Comparison of ENCODE assay signal across 26 cellular contexts in the genomic region with DNA sequence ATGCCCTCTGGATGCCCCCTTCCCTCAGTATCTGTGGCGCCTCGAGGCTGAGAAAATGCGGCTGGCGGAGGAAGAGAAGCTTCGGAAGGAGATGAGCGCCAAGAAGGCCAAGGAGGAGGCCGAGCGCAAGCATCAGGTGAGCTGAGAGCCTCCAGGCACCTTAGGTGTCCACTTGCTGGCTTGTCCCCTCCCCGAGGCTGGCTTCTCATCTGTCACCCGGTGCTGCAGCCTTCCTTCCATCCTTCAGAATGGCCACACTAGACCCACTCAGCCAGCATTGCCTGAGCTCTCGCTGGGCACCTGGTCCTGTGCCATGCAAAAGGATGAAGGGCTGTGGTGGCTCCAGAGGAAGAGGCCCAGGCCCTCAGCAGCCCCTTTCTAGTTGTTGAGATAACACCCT. TPM values are rescaled to one million over a fixed set of nuclear protein-coding genes. Genes with fewer than 3 reads are reported as not detected.
A peak's percentile ranks its signal among the peaks of the same experiment; 100 is the strongest.
DNase-seq lines count a peak whose midpoint lies in the region; ATAC-seq, FAIRE-seq and TF ChIP-seq lines count a peak whose summit lies in the region.
"Had no signal": no experiment of that assay in that cellular context is flagged by ENCODE, and none has a peak within 500 bp of the region (broad histone marks: within the 10 kb centered on the region; RNA-seq: fewer than 3 reads in every experiment).

No MANE protein-coding gene starts in this region.

- WGBS in neuronal stem cell (ENCODE audit: extremely low coverage in 2 of 2, insufficient read length in 2 of 2, insufficient replicate concordance in 1 of 2), 2 donors, result no CpG with 5 or more reads among the region's 11 CpGs

- H3K4me1 ChIP-seq in left ventricle myocardium inferior (peaks cover 4% of the 10 kb centered on the region), kidney (ENCODE audit: control insufficient read depth in 1 of 2, insufficient read depth in 1 of 2, low read depth in 1 of 2, low read length in 2 of 2) (peaks cover 0 to 4% of the 10 kb centered on the region in 2 donors), neuronal stem cell (ENCODE audit: control insufficient read depth in 2 of 2, insufficient read depth in 1 of 2, low read depth in 1 of 2, low read length in 2 of 2) (peaks cover 6 to 10% of the 10 kb centered on the region in 2 donors)
- H3K4me1 ChIP-seq: BE2C, Caco-2 had no signal

- H3K27ac Mint-ChIP-seq in chondrocyte (ENCODE audit: unreplicated experiment) (no peak overlapping the region), glutamatergic neuron (ENCODE audit: unreplicated experiment) (no peak overlapping the region)
- H3K27ac Mint-ChIP-seq: CD4-positive, alpha-beta T cell; CD8-positive, alpha-beta T cell had no signal

- DNase-seq in Right ventricle myocardium superior, result peak; percentile 37
- no peak for DNase-seq in left ventricle myocardium inferior
- DNase-seq in chondrocyte (ENCODE audit: low spot score), result peak; percentile 83
- peak; percentile 48 for DNase-seq in kidney
- no peak for DNase-seq in neuronal stem cell (ENCODE audit: low spot score)
- DNase-seq in glutamatergic neuron, result no peak
- no peak for DNase-seq in NCI-H1417 (lab: John Stamatoyannopoulos, UW)
- DNase-seq: 8988T; ACHN; BE2C; C1 segment of cervical spinal cord; Caco-2; Calu3; CD4-positive, alpha-beta T cell; CD8-positive, alpha-beta T cell; DMS79 treated with DMSO at 0.1 percent for 48 hours; GF-D8 had no signal

- H2AFZ ChIP-seq in neuronal stem cell (ENCODE audit: low read length), result no peak overlapping the region

- no peak overlapping the region for H3K4me2 ChIP-seq in neuronal stem cell (ENCODE audit: insufficient read depth, low read length, poor library complexity, severe bottlenecking)
- H3K4me2 ChIP-seq: BLaER1 had no signal

- H3K9me3 ChIP-seq in left ventricle myocardium inferior (replicated peaks), result no peaks in the 10 kb centered on the region
- no peaks in the 10 kb centered on the region for H3K9me3 ChIP-seq in kidney (ENCODE audit: control insufficient read depth in 1 of 2, low read length in 2 of 2)
- no peaks in the 10 kb centered on the region for H3K9me3 ChIP-seq in neuronal stem cell (replicated peaks in 1 of 2; ENCODE audit: control insufficient read depth in 2 of 2, insufficient read depth in 1 of 2, low read depth in 1 of 2, low read length in 2 of 2)
- H3K9me3 ChIP-seq: BE2C, BLaER1, Caco-2 had no signal

- no peak for FAIRE-seq in kidney (lab: Jason Lieb, UNC)
- FAIRE-seq: A204.1, D721Med, G401.6, GM12891, GM19239 had no signal

- H4K8ac ChIP-seq in neuronal stem cell (ENCODE audit: low read depth, low read length), result no peak overlapping the region

- H3K27me3 ChIP-seq in left ventricle myocardium inferior (ENCODE audit: low read depth) (no peaks in the 10 kb centered on the region), neuronal stem cell (ENCODE audit: control insufficient read depth in 3 of 3, insufficient read depth in 3 of 3, low read depth in 1 of 3, low read length in 3 of 3) (no peaks in the 10 kb centered on the region)
- H3K27me3 ChIP-seq: BE2C, BLaER1 had no signal

- intact Hi-C loops in Right ventricle myocardium superior (cut with DNase I), result no loop called here
- intact Hi-C loops in left ventricle myocardium inferior (cut with micrococcal nuclease), result no loop called here
- intact Hi-C loops in kidney (cut with DNase I), result no loop called here

- peaks cover 6% of the 10 kb centered on the region for H3K4me1 Mint-ChIP-seq in chondrocyte (ENCODE audit: low read depth)
- H3K4me1 Mint-ChIP-seq in glutamatergic neuron (ENCODE audit: low read depth, unreplicated experiment), result peaks cover under 1% of the 10 kb centered on the region

- H3K27me3 Mint-ChIP-seq in chondrocyte (ENCODE audit: low read depth), result peaks cover 8% of the 10 kb centered on the region
- no peaks in the 10 kb centered on the region for H3K27me3 Mint-ChIP-seq in glutamatergic neuron (ENCODE audit: unreplicated experiment)
- H3K27me3 Mint-ChIP-seq: CD4-positive, alpha-beta T cell had no signal

- H3K4me3 ChIP-seq in left ventricle myocardium inferior, result no peak overlapping the region
- no peak overlapping the region for H3K4me3 ChIP-seq in kidney (ENCODE audit: low read length in 2 of 2)
- no peak overlapping the region for H3K4me3 ChIP-seq in neuronal stem cell (ENCODE audit: low read length in 2 of 2)
- H3K4me3 ChIP-seq: BLaER1 had no signal

- H3K23ac ChIP-seq in neuronal stem cell (ENCODE audit: low read depth, low read length, poor library complexity), result no peak overlapping the region

- H3K14ac ChIP-seq in neuronal stem cell (ENCODE audit: low read length), result no peak overlapping the region

- no peak overlapping the region for H2AK5ac ChIP-seq in neuronal stem cell (ENCODE audit: low read depth, low read length)

- no peak overlapping the region for H3K9ac ChIP-seq in kidney (ENCODE audit: low read length in 2 of 2)
- no peak overlapping the region for H3K9ac ChIP-seq in neuronal stem cell (ENCODE audit: low read depth, low read length, poor library complexity)
- H3K9ac ChIP-seq: BLaER1 had no signal

- H2BK120ac ChIP-seq in neuronal stem cell (ENCODE audit: low read depth, low read length), result no peak overlapping the region

- H3K4ac ChIP-seq in neuronal stem cell (ENCODE audit: low read length), result no peak overlapping the region

- peak overlapping the region; percentile 30 for H2BK5ac ChIP-seq in neuronal stem cell (ENCODE audit: low read length)

- H3K9me3 Mint-ChIP-seq in chondrocyte (ENCODE audit: low read depth), result no peaks in the 10 kb centered on the region
- peaks cover 7% of the 10 kb centered on the region for H3K9me3 Mint-ChIP-seq in glutamatergic neuron (ENCODE audit: unreplicated experiment)
- H3K9me3 Mint-ChIP-seq: CD8-positive, alpha-beta T cell had no signal

- H3K27ac ChIP-seq in left ventricle myocardium inferior (replicated peaks), result no peak overlapping the region
- H3K27ac ChIP-seq in kidney (ENCODE audit: low read depth in 2 of 2, low read length in 2 of 2), result no peak overlapping the region
- H3K27ac ChIP-seq in neuronal stem cell (replicated peaks; ENCODE audit: low read length), result no peak overlapping the region
- H3K27ac ChIP-seq: BLaER1 had no signal

- H2BK12ac ChIP-seq in neuronal stem cell (ENCODE audit: low read length), result no peak overlapping the region

- no peak overlapping the region for H4K91ac ChIP-seq in neuronal stem cell (ENCODE audit: low read depth, low read length, poor library complexity)

- H3K36me3 Mint-ChIP-seq in chondrocyte (ENCODE audit: low read depth), result no peaks in the 10 kb centered on the region
- no peaks in the 10 kb centered on the region for H3K36me3 Mint-ChIP-seq in glutamatergic neuron (ENCODE audit: unreplicated experiment)
- H3K36me3 Mint-ChIP-seq: CD8-positive, alpha-beta T cell had no signal

- no peaks in the 10 kb centered on the region for H3K36me3 ChIP-seq in left ventricle myocardium inferior
- no peaks in the 10 kb centered on the region for H3K36me3 ChIP-seq in kidney (ENCODE audit: control insufficient read depth in 1 of 2, insufficient read depth in 2 of 2, low read length in 2 of 2)
- no peaks in the 10 kb centered on the region for H3K36me3 ChIP-seq in neuronal stem cell (replicated peaks in 1 of 2; ENCODE audit: control insufficient read depth in 2 of 2, insufficient read depth in 2 of 2, low read length in 2 of 2)
- H3K36me3 ChIP-seq: BE2C, BLaER1 had no signal

- ATAC-seq in Right ventricle myocardium superior (ENCODE audit: poor library complexity), result no peak
- ATAC-seq: CD8-positive, alpha-beta T cell had no signal

- H3K4me3 Mint-ChIP-seq in chondrocyte (ENCODE audit: unreplicated experiment), result no peak overlapping the region
- no peak overlapping the region for H3K4me3 Mint-ChIP-seq in glutamatergic neuron (ENCODE audit: unreplicated experiment)
- H3K4me3 Mint-ChIP-seq: CD14-positive monocyte; CD4-positive, alpha-beta T cell; CD8-positive, alpha-beta T cell had no signal

- no peak overlapping the region for H2BK15ac ChIP-seq in neuronal stem cell (ENCODE audit: low read length)

- no peak for TF ChIP-seq CTCF in left ventricle myocardium inferior (IDR thresholded peaks at IDR 0.05; ENCODE audit: borderline replicate concordance)
- TF ChIP-seq CTCF in chondrocyte (IDR thresholded peaks at IDR 0.05), result no peak
- TF ChIP-seq CTCF in kidney (IDR thresholded peaks at IDR 0.05; ENCODE audit: borderline replicate concordance, extremely low read depth, insufficient read depth), result no peak
- no peak for TF ChIP-seq CTCF in glutamatergic neuron (IDR thresholded peaks at IDR 0.05; ENCODE audit: partially characterized antibody, unreplicated experiment)

- no peak overlapping the region for H3K18ac ChIP-seq in neuronal stem cell (ENCODE audit: low read length)

- no peaks in the 10 kb centered on the region for H3K79me1 ChIP-seq in neuronal stem cell (ENCODE audit: low read depth, low read length)

RNA-seq across cellular contexts. Expression of gene MYO7A, which starts 52.3 kb away (rescaled TPM):
- total RNA-seq in Right ventricle myocardium superior (4.4 TPM), left ventricle myocardium inferior (3.2 TPM), chondrocyte (not detected in 3 replicates), kidney (10.7 TPM), glutamatergic neuron (ENCODE audit: unreplicated experiment) (11.6 TPM)
- 6.1 TPM for polyA plus RNA-seq in kidney (ENCODE audit: insufficient read depth, low read depth, low replicate concordance)
- 0.71 TPM for polyA plus RNA-seq in neuronal stem cell (2013, experiment 1 of 2)
- polyA plus RNA-seq in neuronal stem cell (2013, experiment 2 of 2), result 0.60 TPM
- total RNA-seq: A673 had no signal
- polyA plus RNA-seq: AG04450 had no signal

Comparison
In these comparisons a context has a peak if more than half of its experiments do, and no peak if none do; other contexts are left out.
1. DNase-seq: peak in Right ventricle myocardium superior (single experiment), chondrocyte (single experiment) and kidney (single experiment); none in left ventricle myocardium inferior (single experiment), neuronal stem cell (single experiment), glutamatergic neuron (single experiment) and NCI-H1417 (0 of 3).